ENCODE assay signal across 22 cellular contexts in the genomic region with DNA sequence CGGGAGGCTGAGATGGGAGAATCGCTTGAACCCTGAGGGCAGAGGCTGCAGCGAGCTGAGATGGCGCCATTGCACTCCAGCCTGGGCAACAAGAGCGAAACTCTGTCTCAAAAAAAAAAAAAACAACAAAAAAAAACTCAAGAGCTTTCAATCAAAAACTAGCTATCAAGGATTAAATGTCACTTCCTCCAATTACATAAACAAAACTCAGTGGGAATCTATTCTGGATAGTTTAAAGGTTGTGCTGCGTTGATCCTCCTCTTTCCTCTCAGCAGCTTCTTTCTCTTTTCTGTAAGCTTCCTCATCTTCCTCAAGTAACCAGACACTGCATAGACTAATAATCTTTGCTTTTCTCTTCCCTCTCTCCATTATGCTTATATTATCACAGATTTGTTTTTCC.
"Had no signal": no experiment of that assay in that cellular context is flagged by ENCODE, and none has a peak within 500 bp of the region (broad histone marks: within the 10 kb centered on the region; RNA-seq: fewer than 3 reads in every experiment).

No MANE protein-coding gene starts in this region.

- H3K9ac ChIP-seq: parathyroid adenoma had no signal

- H3K27me3 Mint-ChIP-seq: activated naive CD4-positive, alpha-beta T cell treated with anti-CD3 and anti-CD28 coated beads, Interleukin-2, amount 10 ng/mL, durations not matched to agents 7 days and 5 days; activated naive CD8-positive, alpha-beta T cell treated with anti-CD3 and anti-CD28 coated beads, Interleukin-2, amount 50 U/mL, for 24 hours; stimulated activated memory B cell treated with anti-CD40 and anti-IgM and Interleukin-4, amounts not matched to agents 10 μg/mL and 1 μg/mL and 100 μg/mL, for 72 hours; T-cell had no signal

- H3K27ac Mint-ChIP-seq: activated naive CD4-positive, alpha-beta T cell treated with anti-CD3 and anti-CD28 coated beads, Interleukin-2, amount 10 ng/mL, durations not matched to agents 7 days and 5 days; activated naive CD8-positive, alpha-beta T cell treated with anti-CD3 and anti-CD28 coated beads, Interleukin-2, amount 50 U/mL, for 24 hours; stimulated activated memory B cell treated with anti-CD40 and anti-IgM and Interleukin-4, amounts not matched to agents 10 μg/mL and 1 μg/mL and 100 μg/mL, for 72 hours; T-cell had no signal

- H3K27ac ChIP-seq: heart right ventricle, left ventricle myocardium inferior, parathyroid adenoma, sigmoid colon, tibial artery had no signal

- H2AFZ ChIP-seq: parathyroid adenoma had no signal

- H3K9me3 Mint-ChIP-seq: activated naive CD4-positive, alpha-beta T cell treated with anti-CD3 and anti-CD28 coated beads, Interleukin-2, amount 10 ng/mL, durations not matched to agents 7 days and 5 days; activated naive CD8-positive, alpha-beta T cell treated with anti-CD3 and anti-CD28 coated beads, Interleukin-2, amount 50 U/mL, for 24 hours; activated T-cell treated with anti-CD3 and anti-CD28 coated beads, Interleukin-2, amount 50 U/mL, for 4 hours; immature natural killer cell; stimulated activated memory B cell treated with anti-CD40 and anti-IgM and Interleukin-4, amounts not matched to agents 10 μg/mL and 1 μg/mL and 100 μg/mL, for 72 hours; T-cell had no signal

- H3K27me3 ChIP-seq: heart right ventricle, sigmoid colon, tibial artery had no signal

- DNase-seq: activated CD4-positive, alpha-beta T cell treated with anti-CD3 and anti-CD28 coated beads, Interleukin-2, amount 50 U/mL, for 1 hour; activated CD4-positive, CD25-positive, alpha-beta regulatory T cell treated with anti-CD3 and anti-CD28 coated beads, Interleukin-2, amount 50 U/mL, for 72 hours; activated CD8-positive, alpha-beta memory T cell treated with anti-CD3 and anti-CD28 coated beads, Interleukin-2, amount 50 U/mL, for 4 hours; activated effector memory CD4-positive, alpha-beta T cell treated with Interleukin-2 at 50 U/mL for 16 hours; activated naive CD4-positive, alpha-beta T cell treated with anti-CD3 and anti-CD28 coated beads, Interleukin-2, amount 10 ng/mL, durations not matched to agents 7 days and 5 days; activated naive CD8-positive, alpha-beta T cell treated with anti-CD3 and anti-CD28 coated beads, Interleukin-2, amount 50 U/mL, for 24 hours; activated T-cell treated with anti-CD3 and anti-CD28 coated beads, Interleukin-2, amount 50 U/mL, for 4 hours; anterior cingulate cortex; cortex of kidney; effector CD4-positive, alpha-beta T cell; heart right ventricle; immature natural killer cell; kidney glomerular epithelial cell; left ventricle myocardium inferior; sigmoid colon; stimulated activated CD4-positive, alpha-beta T cell treated with anti-CD3 and anti-CD28 coated beads, Interleukin-4, amount 100 ng/mL, for 4 hours; T-cell; T1000; tibial artery had no signal

- H3K4me1 ChIP-seq: parathyroid adenoma, tibial artery had no signal

- H3K4me3 Mint-ChIP-seq: activated naive CD4-positive, alpha-beta T cell treated with anti-CD3 and anti-CD28 coated beads, Interleukin-2, amount 10 ng/mL, durations not matched to agents 7 days and 5 days; activated naive CD8-positive, alpha-beta T cell treated with anti-CD3 and anti-CD28 coated beads, Interleukin-2, amount 50 U/mL, for 24 hours; activated T-cell treated with anti-CD3 and anti-CD28 coated beads, Interleukin-2, amount 50 U/mL, for 4 hours; immature natural killer cell; stimulated activated memory B cell treated with anti-CD40 and anti-IgM and Interleukin-4, amounts not matched to agents 10 μg/mL and 1 μg/mL and 100 μg/mL, for 72 hours; T-cell had no signal

- H3K4me3 ChIP-seq: heart right ventricle, left ventricle myocardium inferior, sigmoid colon, tibial artery had no signal

- ATAC-seq: activated naive CD8-positive, alpha-beta T cell treated with anti-CD3 and anti-CD28 coated beads, Interleukin-2, amount 50 U/mL, for 24 hours; activated T-cell treated with anti-CD3 and anti-CD28 coated beads, Interleukin-2, amount 50 U/mL, for 4 hours; esophagus mucosa; heart right ventricle; stimulated activated memory B cell treated with anti-CD40 and anti-IgM and Interleukin-4, amounts not matched to agents 10 μg/mL and 1 μg/mL and 100 μg/mL, for 72 hours; T-cell had no signal

- H3K9me3 ChIP-seq: heart right ventricle, left ventricle myocardium inferior, sigmoid colon, tibial artery had no signal
